ENCODE assay signal across 18 cellular contexts in the genomic region with DNA sequence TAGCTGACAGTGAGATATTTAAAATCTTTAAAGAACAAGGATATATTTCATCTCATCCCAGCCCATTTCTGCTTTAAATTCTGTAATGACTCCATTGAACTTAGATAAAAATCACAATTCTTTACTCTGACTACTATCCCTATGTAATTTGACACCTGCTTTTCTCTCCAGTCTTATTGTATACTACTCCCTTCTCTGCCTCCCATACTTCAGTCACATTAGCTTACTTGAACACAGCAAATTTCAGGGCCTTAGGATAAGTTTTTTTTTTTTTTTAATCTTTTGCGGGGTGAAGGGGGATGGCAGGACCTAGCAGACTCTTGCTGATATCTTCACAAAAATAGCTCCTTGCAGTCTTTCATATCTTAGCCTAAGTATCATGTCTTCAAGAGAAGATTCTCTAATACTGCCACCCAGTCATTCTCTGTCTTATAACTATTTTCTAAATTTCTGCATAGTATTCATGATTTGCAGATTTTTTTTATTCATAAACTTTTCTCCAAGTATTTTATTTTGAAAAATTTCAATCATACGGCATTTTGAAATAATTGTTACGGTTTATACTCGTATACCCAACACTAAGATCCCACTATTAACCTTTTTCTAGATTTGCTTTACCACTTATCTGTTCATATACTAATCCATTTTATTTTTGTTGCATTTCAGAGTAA.
"Had no signal": no experiment of that assay in that cellular context is flagged by ENCODE, and none has a peak within 500 bp of the region (broad histone marks: within the 10 kb centered on the region; RNA-seq: fewer than 3 reads in every experiment).

No MANE protein-coding gene starts in this region.

- H3K9ac ChIP-seq: parathyroid adenoma had no signal

- DNase-seq: activated CD4-positive, alpha-beta T cell treated with anti-CD3 and anti-CD28 coated beads, Interleukin-2, amount 50 U/mL, for 1 hour; activated CD4-positive, CD25-positive, alpha-beta regulatory T cell; activated effector memory CD4-positive, alpha-beta T cell treated with anti-CD3 and anti-CD28 coated beads, Interleukin-2, amount 50 U/mL, for 16 hours; amygdala; cerebellar nuclear complex; immature natural killer cell; left cardiac atrium; naive B cell; retina; stimulated activated CD4-positive, alpha-beta T cell treated with anti-CD3 and anti-CD28 coated beads, Interleukin-4, amount 100 ng/mL, for 4 hours; tibial artery had no signal

- H3K9me3 ChIP-seq: tibial artery, vagina had no signal

- H3K27me3 ChIP-seq: tibial artery, vagina had no signal

- ATAC-seq: activated naive CD4-positive, alpha-beta T cell treated with anti-CD3 and anti-CD28 coated beads, Interleukin-2, amount 50 U/mL, for 72 hours; left cardiac atrium had no signal

- H3K36me3 ChIP-seq: tibial artery, vagina had no signal

- H3K4me3 ChIP-seq: lung, skin epidermis, tibial artery, vagina had no signal

- H3K9me3 Mint-ChIP-seq: activated naive CD4-positive, alpha-beta T cell treated with anti-CD3 and anti-CD28 coated beads, Interleukin-2, amount 50 U/mL, for 72 hours; dendritic cell treated with granulocyte-macrophage colony-stimulating factor and Interleukin-4, amounts not matched to agents 40 ng/mL and 50 ng/mL, for 4 days; immature natural killer cell had no signal

- H3K4me3 Mint-ChIP-seq: brain; dendritic cell treated with granulocyte-macrophage colony-stimulating factor and Interleukin-4, amounts not matched to agents 40 ng/mL and 50 ng/mL, for 4 days; immature natural killer cell; naive B cell had no signal

- H3K27ac Mint-ChIP-seq: activated naive CD4-positive, alpha-beta T cell treated with anti-CD3 and anti-CD28 coated beads, Interleukin-2, amount 50 U/mL, for 72 hours; brain; dendritic cell treated with granulocyte-macrophage colony-stimulating factor and Interleukin-4, amounts not matched to agents 40 ng/mL and 50 ng/mL, for 4 days had no signal

- H3K79me2 ChIP-seq: parathyroid adenoma had no signal

- H3K27me3 Mint-ChIP-seq: dendritic cell treated with granulocyte-macrophage colony-stimulating factor and Interleukin-4, amounts not matched to agents 40 ng/mL and 50 ng/mL, for 4 days; naive B cell had no signal

- H3K4me1 ChIP-seq: parathyroid adenoma had no signal

- H3K36me3 Mint-ChIP-seq: activated naive CD4-positive, alpha-beta T cell treated with anti-CD3 and anti-CD28 coated beads, Interleukin-2, amount 50 U/mL, for 72 hours had no signal

- H2AFZ ChIP-seq: parathyroid adenoma had no signal

- H3K27ac ChIP-seq: parathyroid adenoma, skin epidermis, tibial artery, vagina had no signal
